Comparison of ENCODE assay signal across 1 cellular context in the genomic region with DNA sequence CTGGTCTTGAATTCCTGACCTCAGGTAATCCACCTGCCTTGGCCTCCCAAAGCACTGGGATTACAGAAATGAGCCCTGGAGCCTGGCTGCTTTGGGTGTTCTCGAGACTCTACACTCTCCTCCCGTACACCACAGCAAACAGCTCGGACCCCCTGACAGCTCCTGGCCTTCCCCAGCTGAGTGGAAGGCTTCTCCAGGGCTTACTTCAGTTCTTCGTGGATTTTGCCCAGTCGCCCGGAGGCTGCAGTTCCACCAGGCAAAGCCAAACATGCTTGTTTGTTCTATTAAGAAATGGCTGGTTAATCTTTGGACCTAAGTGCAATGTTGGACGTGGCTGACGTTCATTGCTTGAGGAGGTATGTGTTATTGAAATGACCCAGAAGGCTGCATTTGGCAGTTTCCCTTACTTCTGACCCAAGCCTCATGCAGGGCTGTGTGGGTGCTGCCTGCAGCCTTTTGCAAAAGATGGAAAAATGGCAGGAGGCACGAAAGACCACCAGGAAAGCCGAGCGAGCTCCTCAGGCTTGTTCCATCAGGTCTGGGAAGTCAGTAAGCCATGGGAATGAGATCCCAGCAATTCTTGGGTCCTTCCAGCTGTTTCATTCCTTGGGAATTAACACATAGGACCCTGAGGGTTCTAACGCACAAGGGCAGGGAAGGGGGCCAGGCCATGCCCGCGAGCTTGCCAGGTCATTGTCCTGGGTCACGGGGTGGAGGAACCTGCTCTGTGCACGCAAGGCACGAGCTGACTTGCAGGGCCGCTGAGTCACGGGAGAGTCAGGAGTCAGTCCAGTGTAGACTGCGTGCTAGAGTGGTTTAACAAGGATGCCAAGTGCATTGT.
TF ChIP-seq lines count a peak whose summit lies in the region.

No MANE protein-coding gene starts in this region.

TF ChIP-seq in K562, 482 proteins besides CTCF, POLR2A, EP300 and RAD21 (continued from another document):
- TF ChIP-seq ZBTB11 (CRISPR knock-in tag; IDR thresholded peaks at IDR 0.05) (peak in 1 of 3 experiments; percentile 28; a peak in 1 of 6 replicates), HNRNPH1 (optimal IDR thresholded peaks at IDR 0.05; ENCODE audit: low read depth, low read length) (no peak), BHLHE40 (IDR thresholded peaks at IDR 0.05; ENCODE audit: low read length) (peak; percentile 56; the same call in 1 of the 2 replicates), MGA (IDR thresholded peaks at IDR 0.05) (0 out of 2 replicates have a peak, but pooled peaks have one; percentile 13), BRD4 (IDR thresholded peaks at IDR 0.05) (no peak), NFE2 (IDR thresholded peaks at IDR 0.05; ENCODE audit: low read depth) (peak; percentile 57), SIRT6 (IDR thresholded peaks at IDR 0.05; ENCODE audit: low read depth, low read length) (no peak), C11orf30 (IDR thresholded peaks at IDR 0.05; ENCODE audit: low read depth) (peak; percentile 11; the same call in 1 of the 2 replicates), ILF3 (IDR thresholded peaks at IDR 0.05; ENCODE audit: borderline replicate concordance) (no peak), ZNF431 (CRISPR knock-in tag; IDR thresholded peaks at IDR 0.05) (0 out of 2 replicates have a peak, but pooled peaks have one; percentile 41), HLTF (IDR thresholded peaks at IDR 0.05) (no peak), GTF2A2 (tag; IDR thresholded peaks at IDR 0.05) (no peak), MEF2D (tag; conservative IDR thresholded peaks at IDR 0.05; ENCODE audit: low read depth) (no peak)
- TF ChIP-seq, protein P1, sequence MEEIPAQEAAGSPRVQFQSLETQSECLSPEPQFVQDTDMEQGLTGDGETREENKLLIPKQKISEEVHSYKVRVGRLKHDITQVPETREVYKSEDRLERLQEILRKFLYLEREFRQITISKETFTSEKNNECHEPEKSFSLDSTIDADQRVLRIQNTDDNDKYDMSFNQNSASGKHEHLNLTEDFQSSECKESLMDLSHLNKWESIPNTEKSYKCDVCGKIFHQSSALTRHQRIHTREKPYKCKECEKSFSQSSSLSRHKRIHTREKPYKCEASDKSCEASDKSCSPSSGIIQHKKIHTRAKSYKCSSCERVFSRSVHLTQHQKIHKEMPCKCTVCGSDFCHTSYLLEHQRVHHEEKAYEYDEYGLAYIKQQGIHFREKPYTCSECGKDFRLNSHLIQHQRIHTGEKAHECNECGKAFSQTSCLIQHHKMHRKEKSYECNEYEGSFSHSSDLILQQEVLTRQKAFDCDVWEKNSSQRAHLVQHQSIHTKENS (CRISPR knock-in tag; IDR thresholded peaks at IDR 0.05), result no peak
- TF ChIP-seq, protein P2, sequence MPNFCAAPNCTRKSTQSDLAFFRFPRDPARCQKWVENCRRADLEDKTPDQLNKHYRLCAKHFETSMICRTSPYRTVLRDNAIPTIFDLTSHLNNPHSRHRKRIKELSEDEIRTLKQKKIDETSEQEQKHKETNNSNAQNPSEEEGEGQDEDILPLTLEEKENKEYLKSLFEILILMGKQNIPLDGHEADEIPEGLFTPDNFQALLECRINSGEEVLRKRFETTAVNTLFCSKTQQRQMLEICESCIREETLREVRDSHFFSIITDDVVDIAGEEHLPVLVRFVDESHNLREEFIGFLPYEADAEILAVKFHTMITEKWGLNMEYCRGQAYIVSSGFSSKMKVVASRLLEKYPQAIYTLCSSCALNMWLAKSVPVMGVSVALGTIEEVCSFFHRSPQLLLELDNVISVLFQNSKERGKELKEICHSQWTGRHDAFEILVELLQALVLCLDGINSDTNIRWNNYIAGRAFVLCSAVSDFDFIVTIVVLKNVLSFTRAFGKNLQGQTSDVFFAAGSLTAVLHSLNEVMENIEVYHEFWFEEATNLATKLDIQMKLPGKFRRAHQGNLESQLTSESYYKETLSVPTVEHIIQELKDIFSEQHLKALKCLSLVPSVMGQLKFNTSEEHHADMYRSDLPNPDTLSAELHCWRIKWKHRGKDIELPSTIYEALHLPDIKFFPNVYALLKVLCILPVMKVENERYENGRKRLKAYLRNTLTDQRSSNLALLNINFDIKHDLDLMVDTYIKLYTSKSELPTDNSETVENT (CRISPR knock-in tag; IDR thresholded peaks at IDR 0.05), result no peak
